In genomic region chr3:55189359-55189801, GRCh38 we compare ENCODE assay signal across 2 cellular contexts.
TF ChIP-seq lines count a peak whose summit lies in the region.

No MANE protein-coding gene starts in this region.

TF ChIP-seq in liver, 16 proteins besides CTCF, POLR2A, EP300 and RAD21 (continued from another document):
- TF ChIP-seq RXRA (IDR thresholded peaks at IDR 0.05) (peak in 1 of 2 donors; percentile 16), FOXA2 (IDR thresholded peaks at IDR 0.05) (no peak), ATF3 (IDR thresholded peaks at IDR 0.05) (no peak), HNF4A (conservative IDR thresholded peaks at IDR 0.05) (no peak), JUND (IDR thresholded peaks at IDR 0.05) (peak; percentile 24 to 51)

TF ChIP-seq in HepG2, 621 proteins besides CTCF, POLR2A, EP300 and RAD21 (continued from another document):
- TF ChIP-seq ZNF142 (CRISPR knock-in tag; IDR thresholded peaks at IDR 0.05) (no peak), ZNF543 (CRISPR knock-in tag; IDR thresholded peaks at IDR 0.05) (no peak), CHCHD3 (CRISPR knock-in tag; IDR thresholded peaks at IDR 0.05) (no peak), TBL1XR1 (IDR thresholded peaks at IDR 0.05; ENCODE audit: borderline replicate concordance, low read length, partially characterized antibody) (no peak), ZNF878 (CRISPR knock-in tag; IDR thresholded peaks at IDR 0.05) (no peak), ZNF251 (CRISPR knock-in tag; IDR thresholded peaks at IDR 0.05) (no peak), ZNF20 (CRISPR knock-in tag; IDR thresholded peaks at IDR 0.05) (no peak), KDM1A (CRISPR knock-in tag; IDR thresholded peaks at IDR 0.05) (no peak), ZNF773 (CRISPR knock-in tag; IDR thresholded peaks at IDR 0.05; ENCODE audit: borderline replicate concordance) (no peak), NFIB (CRISPR knock-in tag; IDR thresholded peaks at IDR 0.05; ENCODE audit: borderline replicate concordance) (no peak), E2F1 (CRISPR knock-in tag; IDR thresholded peaks at IDR 0.05) (no peak)
